11 cellular contexts compared by ENCODE assay signal in the genomic region with DNA sequence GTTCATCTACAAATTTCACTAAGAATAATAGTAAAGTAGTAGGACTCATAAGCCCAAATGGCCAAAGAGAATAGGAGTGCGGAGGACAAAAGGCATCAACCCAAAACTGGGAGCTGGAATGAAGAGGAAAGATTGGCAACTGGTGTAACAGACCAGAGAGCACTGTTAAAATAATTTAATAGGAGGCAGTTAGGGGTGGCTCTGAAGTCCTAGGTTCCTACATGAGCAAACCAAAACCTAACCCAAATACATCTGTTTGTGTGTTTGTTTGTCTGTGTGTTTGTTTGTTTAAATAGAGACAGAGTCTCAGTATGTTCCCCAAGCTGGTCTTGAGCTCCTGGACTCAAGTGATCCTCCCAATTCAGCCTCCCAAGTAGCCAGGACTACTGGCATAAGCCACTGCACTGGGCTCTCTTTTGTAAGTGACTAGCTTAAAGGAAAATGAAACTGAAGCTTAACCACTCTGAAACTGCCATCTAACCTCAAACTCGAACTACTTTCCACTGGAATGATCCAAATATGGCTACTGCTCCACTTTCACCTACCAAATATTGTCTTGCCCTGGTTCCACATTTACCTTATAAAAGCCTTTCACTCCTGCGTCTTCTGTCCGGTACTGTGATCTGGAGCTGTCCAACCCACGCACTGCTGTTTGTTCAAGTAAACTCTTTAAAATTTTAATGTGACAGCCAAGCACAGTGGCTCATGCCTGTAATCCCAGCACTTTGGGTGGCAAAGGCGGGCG.
DNase-seq lines count a peak whose midpoint lies in the region; ATAC-seq, FAIRE-seq and TF ChIP-seq lines count a peak whose summit lies in the region.
"Had no signal": no experiment of that assay in that cellular context is flagged by ENCODE, and none has a peak within 500 bp of the region (broad histone marks: within the 10 kb centered on the region; RNA-seq: fewer than 3 reads in every experiment).

No MANE protein-coding gene starts in this region.

- H3K27me3 ChIP-seq in GM12878 (replicated peaks in 1 of 2; ENCODE audit: control insufficient read depth in 2 of 2, insufficient read depth in 2 of 2, low read length in 1 of 2) (no peaks in the 10 kb centered on the region), WERI-Rb-1 (ENCODE audit: insufficient read depth, low read depth, severe bottlenecking) (no peaks in the 10 kb centered on the region), transverse colon (no peaks in the 10 kb centered on the region)

- H3K9me3 ChIP-seq in GM12878 (replicated peaks; ENCODE audit: control insufficient read depth, insufficient read depth, low read length), result no peaks in the 10 kb centered on the region; the same call in none of the 3 replicates
- peaks cover 2% of the 10 kb centered on the region for H3K9me3 ChIP-seq in WERI-Rb-1 (ENCODE audit: severe bottlenecking)
- H3K9me3 ChIP-seq in transverse colon, result peaks cover 0 to 6% of the 10 kb centered on the region in 2 donors

- TF ChIP-seq EP300 in GM12878 (IDR thresholded peaks at IDR 0.05; ENCODE audit: borderline replicate concordance in 1 of 2, control insufficient read depth in 1 of 2, low read depth in 2 of 2, low read length in 2 of 2) (no peak), transverse colon (IDR thresholded peaks at IDR 0.05; ENCODE audit: low read depth) (no peak)

- RAD21 ChIA-PET in GM12878 (lab: Charles Lee; ENCODE audit: unreplicated experiment), result interaction anchor here (1.2 to 1.8 kb wide), 3 partner anchors 10 to 567 kb away, joined by 4 to 13 read pairs (median 6); no protein-coding TSS in a partner anchor

- H3K4me2 ChIP-seq in GM12878 (ENCODE audit: control insufficient read depth, insufficient read depth), result peak overlapping the region; percentile 67

- peak; percentile 77 for FAIRE-seq in GM12878 (lab: Jason Lieb, UNC)
- FAIRE-seq: kidney had no signal

- TF ChIP-seq POLR2A in GM18505 (IDR thresholded peaks at IDR 0.05; ENCODE audit: borderline replicate concordance, extremely low read depth, insufficient read depth, insufficient read length), result no peak
- no peak for TF ChIP-seq POLR2A in GM12878 (IDR thresholded peaks at IDR 0.05; ENCODE audit: low read depth, low read length)
- TF ChIP-seq POLR2A in transverse colon (IDR thresholded peaks at IDR 0.05), result no peak

- H3K27ac ChIP-seq in GM12878 (ENCODE audit: control insufficient read depth, insufficient read depth) (no peak overlapping the region), WERI-Rb-1 (no peak overlapping the region), transverse colon (no peak overlapping the region)

- POLR2A ChIA-PET in GM12878 (lab: Charles Lee), result interaction anchor here (0.8 kb wide), 1 partner anchor 45 kb away, joined by 4 read pairs; no protein-coding TSS in a partner anchor

- H4K20me1 ChIP-seq in GM12878 (ENCODE audit: control insufficient read depth, insufficient read depth), result no peaks in the 10 kb centered on the region

- DNase-seq in GM12878 (ENCODE audit: low read depth, low spot score), result peak; percentile 55
- DNase-seq in WERI-Rb-1, result no peak
- no peak for DNase-seq in RKO (ENCODE audit: low spot score)
- no peak for DNase-seq in transverse colon
- DNase-seq in activated gamma-delta T cell (lab: John Stamatoyannopoulos, UW), result no peak
- DNase-seq: kidney; NCI-H1417; stimulated activated CD4-positive, alpha-beta T cell treated with anti-CD3 and anti-CD28 coated beads, Interleukin-1b, Interleukin-23, amount 100 ng/mL, for 48 hours had no signal

- H3K79me2 ChIP-seq in GM12878 (ENCODE audit: control insufficient read depth, insufficient read depth, low read length), result no peaks in the 10 kb centered on the region

- H3K4me3 ChIP-seq in GM12878 (peak overlapping the region; percentile 4; the same call in 1 of the 2 replicates), WERI-Rb-1 (ENCODE audit: low read depth, low read length) (no peak overlapping the region), transverse colon (no peak overlapping the region)

- no peak overlapping the region for H3K9ac ChIP-seq in GM12878 (ENCODE audit: control insufficient read depth, insufficient read depth, low read length)

- intact Hi-C loops in GM12878 (cut with micrococcal nuclease; ENCODE audit: unreplicated experiment) (no loop called here), transverse colon (cut with DNase I; ENCODE audit: low total_unique reads) (no loop called here)

- no TSS peak for BruUV-seq in GM12878 (replicated peaks; lab: Mats Ljungman, UMichigan)

- no peak overlapping the region for H2AFZ ChIP-seq in GM12878 (ENCODE audit: control insufficient read depth, low read depth, low read length)

- H3K36me3 ChIP-seq in GM12878 (ENCODE audit: control insufficient read depth in 2 of 2, insufficient read depth in 2 of 2, low read length in 1 of 2), result no peaks in the 10 kb centered on the region
- H3K36me3 ChIP-seq in WERI-Rb-1, result no peaks in the 10 kb centered on the region
- H3K36me3 ChIP-seq in transverse colon, result no peaks in the 10 kb centered on the region

- in situ Hi-C loops in GM12878 (cut with MboI) (no loop called here), transverse colon (cut with MboI; ENCODE audit: low pct_ligation_motif_present in 1 of 4, low pct_unique_long_range_greater_than_20kb in 1 of 4, low sequenced_read_pairs in 3 of 4) (no loop called here)

- TF ChIP-seq CTCF in GM12878 (IDR thresholded peaks at IDR 0.05 in 2 of 3, conservative IDR thresholded peaks at IDR 0.05 in 1 of 3; ENCODE audit: control insufficient read depth in 2 of 3, extremely low read depth in 1 of 3, insufficient read depth in 1 of 3, low read depth in 3 of 3, low read length in 3 of 3), result no peak
- TF ChIP-seq CTCF in WERI-Rb-1 (IDR thresholded peaks at IDR 0.05; ENCODE audit: low read depth, low read length), result no peak
- no peak for TF ChIP-seq CTCF in transverse colon (IDR thresholded peaks at IDR 0.05)

- SMC1A ChIA-PET in GM12878 (lab: Charles Lee; ENCODE audit: uncharacterized antibody, unreplicated experiment), result interaction anchor here (0.7 to 2.2 kb wide), 11 partner anchors 8 to 568 kb away, joined by 3 to 15 read pairs (median 4); no protein-coding TSS in a partner anchor

- ATAC-seq in GM18505 (IDR thresholded peaks at IDR 0.05; ENCODE audit: unreplicated experiment) (peak; percentile 93), GM21390 (IDR thresholded peaks at IDR 0.05; ENCODE audit: unreplicated experiment) (peak; percentile 94), HG03135 (IDR thresholded peaks at IDR 0.05; ENCODE audit: unreplicated experiment) (peak; percentile 97), GM12878 (peak; percentile 95)

- CTCF ChIA-PET in GM12878 (lab: Yijun Ruan, JAX), result interaction anchor here (0.9 to 2.5 kb wide), 9 partner anchors 9 to 568 kb away, joined by 3 to 15 read pairs (median 3); no protein-coding TSS in a partner anchor

- 62% methylated on average over 7 of the region's 7 CpGs for WGBS in GM12878 (ENCODE audit: insufficient coverage, insufficient replicate concordance, low lambda C conversion rate, missing lambda C conversion rate)
- 87 to 100% methylated on average over 1 to 7 of the region's 7 CpGs for WGBS in transverse colon (ENCODE audit: low coverage in 1 of 2), 2 donors

- no peak for TF ChIP-seq RAD21 in GM12878 (IDR thresholded peaks at IDR 0.05; ENCODE audit: insufficient read depth, low read depth, low read length)

- H3K4me1 ChIP-seq in GM12878 (ENCODE audit: control insufficient read depth, insufficient read depth, low read length) (peaks cover 15% of the 10 kb centered on the region), transverse colon (no peaks in the 10 kb centered on the region)

TF ChIP-seq in GM12878, 131 proteins besides CTCF, POLR2A, EP300 and RAD21 (continues in another document):
- no peak for TF ChIP-seq GABPA (IDR thresholded peaks at IDR 0.05; ENCODE audit: low read depth)
- TF ChIP-seq CBX5 (IDR thresholded peaks at IDR 0.05; ENCODE audit: low read depth), result no peak
- TF ChIP-seq TCF12 (IDR thresholded peaks at IDR 0.05; ENCODE audit: low read depth, low read length), result no peak
- TF ChIP-seq, protein P1, sequence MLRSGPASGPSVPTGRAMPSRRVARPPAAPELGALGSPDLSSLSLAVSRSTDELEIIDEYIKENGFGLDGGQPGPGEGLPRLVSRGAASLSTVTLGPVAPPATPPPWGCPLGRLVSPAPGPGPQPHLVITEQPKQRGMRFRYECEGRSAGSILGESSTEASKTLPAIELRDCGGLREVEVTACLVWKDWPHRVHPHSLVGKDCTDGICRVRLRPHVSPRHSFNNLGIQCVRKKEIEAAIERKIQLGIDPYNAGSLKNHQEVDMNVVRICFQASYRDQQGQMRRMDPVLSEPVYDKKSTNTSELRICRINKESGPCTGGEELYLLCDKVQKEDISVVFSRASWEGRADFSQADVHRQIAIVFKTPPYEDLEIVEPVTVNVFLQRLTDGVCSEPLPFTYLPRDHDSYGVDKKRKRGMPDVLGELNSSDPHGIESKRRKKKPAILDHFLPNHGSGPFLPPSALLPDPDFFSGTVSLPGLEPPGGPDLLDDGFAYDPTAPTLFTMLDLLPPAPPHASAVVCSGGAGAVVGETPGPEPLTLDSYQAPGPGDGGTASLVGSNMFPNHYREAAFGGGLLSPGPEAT (IDR thresholded peaks at IDR 0.05; ENCODE audit: low read depth), result peak; percentile 51
- TF ChIP-seq NFYA (IDR thresholded peaks at IDR 0.05; ENCODE audit: borderline replicate concordance, low read depth, low read length), result no peak
- peak; percentile 70 for TF ChIP-seq MEF2A (IDR thresholded peaks at IDR 0.05; ENCODE audit: insufficient read depth, low read depth, low read length)
- no peak for TF ChIP-seq PAX5 (IDR thresholded peaks at IDR 0.05; ENCODE audit: borderline replicate concordance, low read depth, low read length)
- 0 out of 2 replicates have a peak, but pooled peaks have one; percentile 27 for TF ChIP-seq YY1 (IDR thresholded peaks at IDR 0.05; ENCODE audit: low read depth, low read length)
- TF ChIP-seq ZBED1 (IDR thresholded peaks at IDR 0.05; ENCODE audit: borderline replicate concordance), result no peak
- 0 out of 2 replicates have a peak, but pooled peaks have one; percentile 22 for TF ChIP-seq MTA2 (IDR thresholded peaks at IDR 0.05; ENCODE audit: low read depth)
- TF ChIP-seq, protein P2, sequence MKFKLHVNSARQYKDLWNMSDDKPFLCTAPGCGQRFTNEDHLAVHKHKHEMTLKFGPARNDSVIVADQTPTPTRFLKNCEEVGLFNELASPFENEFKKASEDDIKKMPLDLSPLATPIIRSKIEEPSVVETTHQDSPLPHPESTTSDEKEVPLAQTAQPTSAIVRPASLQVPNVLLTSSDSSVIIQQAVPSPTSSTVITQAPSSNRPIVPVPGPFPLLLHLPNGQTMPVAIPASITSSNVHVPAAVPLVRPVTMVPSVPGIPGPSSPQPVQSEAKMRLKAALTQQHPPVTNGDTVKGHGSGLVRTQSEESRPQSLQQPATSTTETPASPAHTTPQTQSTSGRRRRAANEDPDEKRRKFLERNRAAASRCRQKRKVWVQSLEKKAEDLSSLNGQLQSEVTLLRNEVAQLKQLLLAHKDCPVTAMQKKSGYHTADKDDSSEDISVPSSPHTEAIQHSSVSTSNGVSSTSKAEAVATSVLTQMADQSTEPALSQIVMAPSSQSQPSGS (IDR thresholded peaks at IDR 0.05; ENCODE audit: low read length), result peak; percentile 36; the same call in 1 of the 2 replicates
- peak; percentile 68 for TF ChIP-seq MEF2B (IDR thresholded peaks at IDR 0.05; ENCODE audit: partially characterized antibody, poor library complexity, severe bottlenecking)
- no peak for TF ChIP-seq CBX3 (IDR thresholded peaks at IDR 0.05; ENCODE audit: borderline replicate concordance, low read depth)
